Comparison of ENCODE assay signal across 1 cellular context in the genomic region with DNA sequence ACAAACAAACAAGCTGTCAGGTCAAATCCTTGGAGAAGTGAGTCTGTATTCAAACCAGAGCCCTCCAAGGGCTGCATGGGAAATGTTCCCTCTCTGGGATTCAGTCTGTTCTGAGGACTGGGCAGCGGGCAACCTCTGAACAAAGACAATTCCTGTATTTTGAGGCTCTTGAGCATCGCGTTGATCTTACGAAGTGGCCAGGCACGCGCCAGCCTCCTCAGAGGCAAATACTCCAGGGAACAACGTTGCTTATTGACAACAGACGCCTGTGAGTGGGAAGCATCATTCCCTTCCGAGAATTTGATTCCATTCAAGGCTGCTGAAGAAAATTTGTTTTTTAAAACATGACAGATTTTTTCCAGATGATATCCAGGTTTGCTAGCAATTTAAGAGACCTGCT.
TF ChIP-seq lines count a peak whose summit lies in the region.

No MANE protein-coding gene starts in this region.

TF ChIP-seq in H1, 55 proteins besides CTCF, POLR2A, EP300 and RAD21 (continued from another document):
- no peak for TF ChIP-seq CBX5 (IDR thresholded peaks at IDR 0.05; ENCODE audit: low read depth, low read length)
- TF ChIP-seq SIX5 (IDR thresholded peaks at IDR 0.05; ENCODE audit: low read depth, low read length): no peak
- no peak for TF ChIP-seq RNF2 (IDR thresholded peaks at IDR 0.05; ENCODE audit: borderline replicate concordance, low read depth, low read length, missing control alignments, poor library complexity, severe bottlenecking)
- TF ChIP-seq, protein P1, sequence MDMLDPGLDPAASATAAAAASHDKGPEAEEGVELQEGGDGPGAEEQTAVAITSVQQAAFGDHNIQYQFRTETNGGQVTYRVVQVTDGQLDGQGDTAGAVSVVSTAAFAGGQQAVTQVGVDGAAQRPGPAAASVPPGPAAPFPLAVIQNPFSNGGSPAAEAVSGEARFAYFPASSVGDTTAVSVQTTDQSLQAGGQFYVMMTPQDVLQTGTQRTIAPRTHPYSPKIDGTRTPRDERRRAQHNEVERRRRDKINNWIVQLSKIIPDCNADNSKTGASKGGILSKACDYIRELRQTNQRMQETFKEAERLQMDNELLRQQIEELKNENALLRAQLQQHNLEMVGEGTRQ (IDR thresholded peaks at IDR 0.05; ENCODE audit: low read length): no peak
